Comparison of ENCODE assay signal across 8 cellular contexts in genomic region chr10:25875555-25876165, GRCh38.
DNase-seq lines count a peak whose midpoint lies in the region; ATAC-seq lines count a peak whose summit lies in the region.

No MANE protein-coding gene starts in this region.

- H3K36me3 Mint-ChIP-seq in memory B cell: no peaks in the 10 kb centered on the region

- H3K9me3 Mint-ChIP-seq in memory B cell: no peaks in the 10 kb centered on the region

- H3K4me3 Mint-ChIP-seq in memory B cell: no peak overlapping the region

- H3K4me1 Mint-ChIP-seq in memory B cell: no peaks in the 10 kb centered on the region

- peak; percentile 13 for DNase-seq in COLO829 (ENCODE audit: low spot score)
- peak; percentile 40 for DNase-seq in NCI-H526 treated with DMSO at 0.1 percent for 48 hours (lab: John Stamatoyannopoulos, UW)
- DNase-seq in activated CD4-positive, alpha-beta T cell treated with anti-CD3 and anti-CD28 coated beads, Interleukin-2, amount 50 U/mL, for 24 hours (ENCODE audit: low read depth in 1 of 2, low spot score in 1 of 2): peak; percentile 25 to 49
- peak; percentile 38 for DNase-seq in effector CD8-positive, alpha-beta T cell (lab: John Stamatoyannopoulos, UW)
- peak; percentile 50 to 56 for DNase-seq in memory B cell (ENCODE audit: low spot score in 2 of 2)
- peak; percentile 21 to 43 for DNase-seq in stimulated activated CD8-positive, alpha-beta memory T cell treated with anti-CD3 and anti-CD28 coated beads, Interleukin-15, amount 100 ng/mL, for 48 hours (ENCODE audit: low read depth in 2 of 2)

- H3K27ac Mint-ChIP-seq in memory B cell: no peak overlapping the region

- H3K27me3 Mint-ChIP-seq in memory B cell: peaks cover 2% of the 10 kb centered on the region

- peak; percentile 96 for ATAC-seq in GM19455 (IDR thresholded peaks at IDR 0.05; ENCODE audit: unreplicated experiment)
- ATAC-seq in HG03521 (IDR thresholded peaks at IDR 0.05; ENCODE audit: unreplicated experiment): peak; percentile 80
- peak; percentile 60 for ATAC-seq in memory B cell (ENCODE audit: low read depth)

Comparison
In these comparisons a context has a peak if more than half of its experiments do, and no peak if none do; other contexts are left out.
1. Peak in every context shown above with its lines: DNase-seq and ATAC-seq.